8 cellular contexts compared by ENCODE assay signal in genomic region chr19:11373166-11373884, GRCh38.
DNase-seq lines count a peak whose midpoint lies in the region; ATAC-seq and TF ChIP-seq lines count a peak whose summit lies in the region.

No MANE protein-coding gene starts in this region.

- no peaks in the 10 kb centered on the region for H3K9me3 ChIP-seq in HEK293 (ENCODE audit: control insufficient read depth, insufficient read depth, low read depth, low read length)

- H3K27ac ChIP-seq in 22Rv1 (peak overlapping the region; percentile 98), HEK293 (ENCODE audit: extremely low read depth, low read depth, low read length) (no peak overlapping the region)

- peaks cover 0 to 21% of the 10 kb centered on the region in 2 experiments; a peak in 2 of 3 replicates for H3K36me3 ChIP-seq in HEK293 (ENCODE audit: control insufficient read depth in 2 of 2, insufficient read depth in 1 of 2, low read length in 2 of 2)

- peaks cover 4% of the 10 kb centered on the region; the same call in 1 of the 2 replicates for H3K4me1 ChIP-seq in HEK293 (ENCODE audit: control insufficient read depth, insufficient read depth, low read length)

- POLR2A ChIA-PET in HEK293 (lab: Yijun Ruan, JAX) = interaction anchor here (1.9 to 2.1 kb wide), 4 partner anchors 10 to 79 kb away, joined by 8 to 22 read pairs (median 15); partner anchors contain the start of gene EPOR

- CTCF ChIA-PET in HEK293 (lab: Yijun Ruan, JAX) = interaction anchor here (0.6 kb wide), 1 partner anchor 62 kb away, joined by 3 read pairs; the partner anchor contains the start of gene PRKCSH

- TF ChIP-seq CTCF in 22Rv1 (IDR thresholded peaks at IDR 0.05) = no peak
- TF ChIP-seq CTCF in HEK293 (tag by site-specific recombination; IDR thresholded peaks at IDR 0.05) = no peak
- TF ChIP-seq CTCF in fibroblast of pulmonary artery (IDR thresholded peaks at IDR 0.05; ENCODE audit: low read length, missing control alignments) = no peak

- ATAC-seq in HG02840 (IDR thresholded peaks at IDR 0.05; ENCODE audit: low FRiP score, unreplicated experiment) (no peak), HG03432 (IDR thresholded peaks at IDR 0.05; ENCODE audit: unreplicated experiment) (no peak)

- no peak overlapping the region for H3K4me3 ChIP-seq in HEK293 (ENCODE audit: low read depth, low read length)
- H3K4me3 ChIP-seq in fibroblast of pulmonary artery (replicated peaks; ENCODE audit: low read depth, low read length) = no peak overlapping the region

- peak; percentile 93 for DNase-seq in NCI-H69 (lab: John Stamatoyannopoulos, UW)
- peak; percentile 31 for DNase-seq in fibroblast of pulmonary artery (ENCODE audit: low read depth)
- DNase-seq in activated gamma-delta T cell treated with Interleukin-2 at 50 U/mL for 16 hours = no peak
- no peak for DNase-seq in effector CD8-positive, alpha-beta T cell (lab: John Stamatoyannopoulos, UW)

TF ChIP-seq in HEK293, 187 proteins besides CTCF, POLR2A, EP300 and RAD21 (continues in another document):
- no peak for TF ChIP-seq ZNF37A (tag by site-specific recombination; IDR thresholded peaks at IDR 0.05)
- no peak for TF ChIP-seq ZNF426 (tag by site-specific recombination; IDR thresholded peaks at IDR 0.05)
- TF ChIP-seq, protein P1, sequence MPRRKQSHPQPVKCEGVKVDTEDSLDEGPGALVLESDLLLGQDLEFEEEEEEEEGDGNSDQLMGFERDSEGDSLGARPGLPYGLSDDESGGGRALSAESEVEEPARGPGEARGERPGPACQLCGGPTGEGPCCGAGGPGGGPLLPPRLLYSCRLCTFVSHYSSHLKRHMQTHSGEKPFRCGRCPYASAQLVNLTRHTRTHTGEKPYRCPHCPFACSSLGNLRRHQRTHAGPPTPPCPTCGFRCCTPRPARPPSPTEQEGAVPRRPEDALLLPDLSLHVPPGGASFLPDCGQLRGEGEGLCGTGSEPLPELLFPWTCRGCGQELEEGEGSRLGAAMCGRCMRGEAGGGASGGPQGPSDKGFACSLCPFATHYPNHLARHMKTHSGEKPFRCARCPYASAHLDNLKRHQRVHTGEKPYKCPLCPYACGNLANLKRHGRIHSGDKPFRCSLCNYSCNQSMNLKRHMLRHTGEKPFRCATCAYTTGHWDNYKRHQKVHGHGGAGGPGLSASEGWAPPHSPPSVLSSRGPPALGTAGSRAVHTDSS (tag by site-specific recombination; IDR thresholded peaks at IDR 0.05) = no peak
- no peak for TF ChIP-seq ZNF266 (tag by site-specific recombination; IDR thresholded peaks at IDR 0.05; ENCODE audit: low read depth)
- TF ChIP-seq, protein P2, sequence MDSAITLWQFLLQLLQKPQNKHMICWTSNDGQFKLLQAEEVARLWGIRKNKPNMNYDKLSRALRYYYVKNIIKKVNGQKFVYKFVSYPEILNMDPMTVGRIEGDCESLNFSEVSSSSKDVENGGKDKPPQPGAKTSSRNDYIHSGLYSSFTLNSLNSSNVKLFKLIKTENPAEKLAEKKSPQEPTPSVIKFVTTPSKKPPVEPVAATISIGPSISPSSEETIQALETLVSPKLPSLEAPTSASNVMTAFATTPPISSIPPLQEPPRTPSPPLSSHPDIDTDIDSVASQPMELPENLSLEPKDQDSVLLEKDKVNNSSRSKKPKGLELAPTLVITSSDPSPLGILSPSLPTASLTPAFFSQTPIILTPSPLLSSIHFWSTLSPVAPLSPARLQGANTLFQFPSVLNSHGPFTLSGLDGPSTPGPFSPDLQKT (IDR thresholded peaks at IDR 0.05; ENCODE audit: borderline replicate concordance, low read depth, low read length) = no peak
- TF ChIP-seq PRDM1 (tag by site-specific recombination; IDR thresholded peaks at IDR 0.05) = peak; percentile 65
- TF ChIP-seq ZNF558 (tag by site-specific recombination; IDR thresholded peaks at IDR 0.05) = no peak
- TF ChIP-seq, protein P3, sequence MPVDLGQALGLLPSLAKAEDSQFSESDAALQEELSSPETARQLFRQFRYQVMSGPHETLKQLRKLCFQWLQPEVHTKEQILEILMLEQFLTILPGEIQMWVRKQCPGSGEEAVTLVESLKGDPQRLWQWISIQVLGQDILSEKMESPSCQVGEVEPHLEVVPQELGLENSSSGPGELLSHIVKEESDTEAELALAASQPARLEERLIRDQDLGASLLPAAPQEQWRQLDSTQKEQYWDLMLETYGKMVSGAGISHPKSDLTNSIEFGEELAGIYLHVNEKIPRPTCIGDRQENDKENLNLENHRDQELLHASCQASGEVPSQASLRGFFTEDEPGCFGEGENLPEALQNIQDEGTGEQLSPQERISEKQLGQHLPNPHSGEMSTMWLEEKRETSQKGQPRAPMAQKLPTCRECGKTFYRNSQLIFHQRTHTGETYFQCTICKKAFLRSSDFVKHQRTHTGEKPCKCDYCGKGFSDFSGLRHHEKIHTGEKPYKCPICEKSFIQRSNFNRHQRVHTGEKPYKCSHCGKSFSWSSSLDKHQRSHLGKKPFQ (tag by site-specific recombination; IDR thresholded peaks at IDR 0.05) = no peak
- no peak for TF ChIP-seq IKZF3 (tag by site-specific recombination; IDR thresholded peaks at IDR 0.05)
- TF ChIP-seq ZNF274 (IDR thresholded peaks at IDR 0.05; ENCODE audit: low read length) = no peak
- no peak for TF ChIP-seq ZNF274 (tag by site-specific recombination; IDR thresholded peaks at IDR 0.05; ENCODE audit: borderline replicate concordance)
- TF ChIP-seq, protein P4, sequence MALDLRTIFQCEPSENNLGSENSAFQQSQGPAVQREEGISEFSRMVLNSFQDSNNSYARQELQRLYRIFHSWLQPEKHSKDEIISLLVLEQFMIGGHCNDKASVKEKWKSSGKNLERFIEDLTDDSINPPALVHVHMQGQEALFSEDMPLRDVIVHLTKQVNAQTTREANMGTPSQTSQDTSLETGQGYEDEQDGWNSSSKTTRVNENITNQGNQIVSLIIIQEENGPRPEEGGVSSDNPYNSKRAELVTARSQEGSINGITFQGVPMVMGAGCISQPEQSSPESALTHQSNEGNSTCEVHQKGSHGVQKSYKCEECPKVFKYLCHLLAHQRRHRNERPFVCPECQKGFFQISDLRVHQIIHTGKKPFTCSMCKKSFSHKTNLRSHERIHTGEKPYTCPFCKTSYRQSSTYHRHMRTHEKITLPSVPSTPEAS (tag by site-specific recombination; IDR thresholded peaks at IDR 0.05) = 0 out of 2 replicates have a peak, but pooled peaks have one; percentile 13
- TF ChIP-seq YY2 (tag by site-specific recombination; IDR thresholded peaks at IDR 0.05) = no peak
- TF ChIP-seq ZBTB17 (tag by site-specific recombination; IDR thresholded peaks at IDR 0.05) = no peak
- TF ChIP-seq ZNF155 (tag by site-specific recombination; IDR thresholded peaks at IDR 0.05) = no peak
- TF ChIP-seq ZNF792 (tag by site-specific recombination; IDR thresholded peaks at IDR 0.05) = no peak
- TF ChIP-seq ZNF473 (tag by site-specific recombination; IDR thresholded peaks at IDR 0.05) = no peak
- TF ChIP-seq ZNF114 (tag by site-specific recombination; IDR thresholded peaks at IDR 0.05) = no peak
- no peak for TF ChIP-seq ZNF529 (tag by site-specific recombination; IDR thresholded peaks at IDR 0.05; ENCODE audit: insufficient replicate concordance)
- peak; percentile 61 for TF ChIP-seq SP2 (tag by site-specific recombination; IDR thresholded peaks at IDR 0.05)
- TF ChIP-seq MYNN (tag by site-specific recombination; IDR thresholded peaks at IDR 0.05; ENCODE audit: borderline replicate concordance) = peak; percentile 91; the same call in 1 of the 2 replicates
- TF ChIP-seq ZNF2 (tag by site-specific recombination; IDR thresholded peaks at IDR 0.05) = no peak
- TF ChIP-seq, protein P5, sequence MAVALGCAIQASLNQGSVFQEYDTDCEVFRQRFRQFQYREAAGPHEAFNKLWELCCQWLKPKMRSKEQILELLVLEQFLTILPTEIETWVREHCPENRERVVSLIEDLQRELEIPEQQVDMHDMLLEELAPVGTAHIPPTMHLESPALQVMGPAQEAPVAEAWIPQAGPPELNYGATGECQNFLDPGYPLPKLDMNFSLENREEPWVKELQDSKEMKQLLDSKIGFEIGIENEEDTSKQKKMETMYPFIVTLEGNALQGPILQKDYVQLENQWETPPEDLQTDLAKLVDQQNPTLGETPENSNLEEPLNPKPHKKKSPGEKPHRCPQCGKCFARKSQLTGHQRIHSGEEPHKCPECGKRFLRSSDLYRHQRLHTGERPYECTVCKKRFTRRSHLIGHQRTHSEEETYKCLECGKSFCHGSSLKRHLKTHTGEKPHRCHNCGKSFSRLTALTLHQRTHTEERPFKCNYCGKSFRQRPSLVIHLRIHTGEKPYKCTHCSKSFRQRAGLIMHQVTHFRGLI (tag by site-specific recombination; IDR thresholded peaks at IDR 0.05) = no peak
- TF ChIP-seq, protein P6, sequence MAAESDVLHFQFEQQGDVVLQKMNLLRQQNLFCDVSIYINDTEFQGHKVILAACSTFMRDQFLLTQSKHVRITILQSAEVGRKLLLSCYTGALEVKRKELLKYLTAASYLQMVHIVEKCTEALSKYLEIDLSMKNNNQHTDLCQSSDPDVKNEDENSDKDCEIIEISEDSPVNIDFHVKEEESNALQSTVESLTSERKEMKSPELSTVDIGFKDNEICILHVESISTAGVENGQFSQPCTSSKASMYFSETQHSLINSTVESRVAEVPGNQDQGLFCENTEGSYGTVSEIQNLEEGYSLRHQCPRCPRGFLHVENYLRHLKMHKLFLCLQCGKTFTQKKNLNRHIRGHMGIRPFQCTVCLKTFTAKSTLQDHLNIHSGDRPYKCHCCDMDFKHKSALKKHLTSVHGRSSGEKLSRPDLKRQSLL (tag by site-specific recombination; IDR thresholded peaks at IDR 0.05) = no peak
- TF ChIP-seq ZBTB49 (tag by site-specific recombination; IDR thresholded peaks at IDR 0.05; ENCODE audit: low read depth) = no peak
- TF ChIP-seq OSR2 (tag by site-specific recombination; IDR thresholded peaks at IDR 0.05) = no peak

Comparison
In these comparisons a context has a peak if more than half of its experiments do, and no peak if none do; other contexts are left out.
1. DNase-seq: peak in NCI-H69 (single experiment) and fibroblast of pulmonary artery (single experiment); none in activated gamma-delta T cell treated with Interleukin-2 at 50 U/mL for 16 hours (single experiment) and effector CD8-positive, alpha-beta T cell (single experiment).